In genomic region chr15:68843425-68844311, GRCh38 we compare ENCODE assay signal across 8 cellular contexts. TPM values are rescaled to one million over a fixed set of nuclear protein-coding genes. Genes with fewer than 3 reads are reported as not detected.
DNase-seq lines count a peak whose midpoint lies in the region; ATAC-seq and TF ChIP-seq lines count a peak whose summit lies in the region.

No MANE protein-coding gene starts in this region.

- H3K4me3 ChIP-seq in BE2C (ENCODE audit: low read depth, low read length), result peak overlapping the region; percentile 43
- H3K4me3 ChIP-seq in MM.1S (ENCODE audit: low read length), result peak overlapping the region; percentile 56
- peak overlapping the region; percentile 44 for H3K4me3 ChIP-seq in right cardiac atrium (ENCODE audit: low read length)
- peak overlapping the region; percentile 57 for H3K4me3 ChIP-seq in smooth muscle cell

- TF ChIP-seq CTCF in BE2C (IDR thresholded peaks at IDR 0.05; ENCODE audit: low read depth, low read length) (no peak), MM.1S (IDR thresholded peaks at IDR 0.05; ENCODE audit: low read length) (no peak), smooth muscle cell (IDR thresholded peaks at IDR 0.05; ENCODE audit: borderline replicate concordance, insufficient read depth, poor library complexity, severe bottlenecking) (no peak)

- H3K4me3 Mint-ChIP-seq in activated T-helper 17 cell treated with anti-CD3 and anti-CD28 coated beads, Interleukin-2, amount 50 U/mL, for 72 hours, result peak overlapping the region; percentile 69

- no peak overlapping the region for H3K27ac Mint-ChIP-seq in activated T-helper 17 cell treated with anti-CD3 and anti-CD28 coated beads, Interleukin-2, amount 50 U/mL, for 72 hours

- 9% methylated on average over 32 of the region's 32 CpGs for WGBS in right cardiac atrium
- WGBS in smooth muscle cell (ENCODE audit: low lambda C conversion rate), result 15% methylated on average over 32 of the region's 32 CpGs

- H3K79me2 ChIP-seq in MM.1S (ENCODE audit: low read length) (no peaks in the 10 kb centered on the region), smooth muscle cell (ENCODE audit: low read depth) (no peaks in the 10 kb centered on the region)

- no peaks in the 10 kb centered on the region for H3K9me2 ChIP-seq in MM.1S (replicated peaks; ENCODE audit: insufficient read depth, low read length)

- peak overlapping the region; percentile 14; the same call in 1 of the 2 replicates for H3K9ac ChIP-seq in MM.1S (ENCODE audit: low read length)
- H3K9ac ChIP-seq in smooth muscle cell (ENCODE audit: low read depth), result peak overlapping the region; percentile 21

- H3K36me3 ChIP-seq in BE2C (no peaks in the 10 kb centered on the region), MM.1S (replicated peaks; ENCODE audit: insufficient read depth, low read length) (no peaks in the 10 kb centered on the region), smooth muscle cell (ENCODE audit: low read depth) (no peaks in the 10 kb centered on the region)

- H3K27me3 Mint-ChIP-seq in activated T-helper 17 cell treated with anti-CD3 and anti-CD28 coated beads, Interleukin-2, amount 50 U/mL, for 72 hours, result peaks cover 47% of the 10 kb centered on the region

- peak overlapping the region; percentile 61 for H2AFZ ChIP-seq in MM.1S (ENCODE audit: low read length)
- H2AFZ ChIP-seq in smooth muscle cell (ENCODE audit: low read depth), result peak overlapping the region; percentile 94

- H3K4me1 ChIP-seq in BE2C (no peaks in the 10 kb centered on the region), MM.1S (ENCODE audit: low read length) (peaks cover 6% of the 10 kb centered on the region; the same call in 1 of the 2 replicates), right cardiac atrium (ENCODE audit: control insufficient read depth, insufficient read depth, low read length) (peaks cover 2% of the 10 kb centered on the region), smooth muscle cell (ENCODE audit: low read depth) (no peaks in the 10 kb centered on the region)

- no peaks in the 10 kb centered on the region for H3K4me1 Mint-ChIP-seq in activated T-helper 17 cell treated with anti-CD3 and anti-CD28 coated beads, Interleukin-2, amount 50 U/mL, for 72 hours

- H4K20me1 ChIP-seq in MM.1S (ENCODE audit: insufficient read depth, low read length) (no peaks in the 10 kb centered on the region), smooth muscle cell (ENCODE audit: low read depth) (no peaks in the 10 kb centered on the region)

- DNase-seq in BE2C, result peak; percentile 37
- peak; percentile 57 for DNase-seq in MM.1S
- peak in 2 of 3 donors; percentile 51 to 63 for DNase-seq in right cardiac atrium
- no peak for DNase-seq in smooth muscle cell (lab: John Stamatoyannopoulos, UW; ENCODE audit: unreplicated experiment)
- DNase-seq in cerebellar cortex (ENCODE audit: low spot score), result no peak
- no peak for DNase-seq in NCI-H1105 (lab: John Stamatoyannopoulos, UW)

- H3K9me3 Mint-ChIP-seq in activated T-helper 17 cell treated with anti-CD3 and anti-CD28 coated beads, Interleukin-2, amount 50 U/mL, for 72 hours, result no peaks in the 10 kb centered on the region

- H3K27me3 ChIP-seq in BE2C (peaks cover 56% of the 10 kb centered on the region), MM.1S (replicated peaks; ENCODE audit: insufficient read depth, low read length) (peaks cover 3% of the 10 kb centered on the region; the same call in 1 of the 2 replicates), right cardiac atrium (ENCODE audit: control insufficient read depth, insufficient read depth) (no peaks in the 10 kb centered on the region), smooth muscle cell (ENCODE audit: low read depth) (peaks cover 58% of the 10 kb centered on the region)

- no peaks in the 10 kb centered on the region for H3K36me3 Mint-ChIP-seq in activated T-helper 17 cell treated with anti-CD3 and anti-CD28 coated beads, Interleukin-2, amount 50 U/mL, for 72 hours (ENCODE audit: low read depth)

- H3F3A ChIP-seq in MM.1S (ENCODE audit: insufficient read depth, low read length) (peaks cover 4% of the 10 kb centered on the region; the same call in 1 of the 2 replicates), smooth muscle cell (ENCODE audit: low read depth) (no peaks in the 10 kb centered on the region)

- H3K27ac ChIP-seq in MM.1S (ENCODE audit: low read length), result no peak overlapping the region
- no peak overlapping the region for H3K27ac ChIP-seq in right cardiac atrium (ENCODE audit: low read length)
- no peak overlapping the region for H3K27ac ChIP-seq in smooth muscle cell (ENCODE audit: low read depth)

- H3K4me2 ChIP-seq in MM.1S (ENCODE audit: low read depth, low read length) (peak overlapping the region; percentile 56), smooth muscle cell (peak overlapping the region; percentile 89)

- intact Hi-C loops in right cardiac atrium (cut with DNase I), result no loop called here

- H3K9me3 ChIP-seq in BE2C (no peaks in the 10 kb centered on the region), MM.1S (replicated peaks; ENCODE audit: insufficient read depth, low read length) (no peaks in the 10 kb centered on the region), right cardiac atrium (ENCODE audit: control insufficient read depth, low read length) (no peaks in the 10 kb centered on the region), smooth muscle cell (replicated peaks; ENCODE audit: low read depth) (no peaks in the 10 kb centered on the region)

- peak; percentile 81 for ATAC-seq in activated T-helper 17 cell treated with anti-CD3 and anti-CD28 coated beads, Interleukin-2, amount 50 U/mL, for 72 hours (replicated peaks)
- ATAC-seq in right cardiac atrium, result peak; percentile 36 to 70
- no peak for ATAC-seq in GM18907 (IDR thresholded peaks at IDR 0.05; ENCODE audit: unreplicated experiment)

RNA-seq across cellular contexts. Expression of gene ANP32A, which starts 23.0 kb away (rescaled TPM):
- polyA plus RNA-seq in BE2C (2012; ENCODE audit: insufficient read depth, insufficient read length, low read depth), result 347 TPM
- total RNA-seq in activated T-helper 17 cell treated with anti-CD3 and anti-CD28 coated beads, Interleukin-2, amount 50 U/mL, for 72 hours, result 100 to 1,000 TPM; 130 to 221 TPM
- total RNA-seq in right cardiac atrium, result 100 to 1,000 TPM; 104 to 145 (median 122) TPM
- polyA plus RNA-seq in right cardiac atrium, result 103 TPM
- 63.1 and 71.8 TPM in 2 replicates for total RNA-seq in smooth muscle cell
- polyA plus RNA-seq in smooth muscle cell, result 93.7 and 129 TPM in 2 replicates

Comparison
In these comparisons a context has a peak if more than half of its experiments do, and no peak if none do; other contexts are left out.
1. DNase-seq: peak in BE2C (single experiment), MM.1S (single experiment) and right cardiac atrium (2 of 3); none in smooth muscle cell (single experiment), cerebellar cortex (single experiment) and NCI-H1105 (single experiment).
2. Peak in every context shown above with its lines, with median percentiles within 50 percentile points of each other: H3K4me3 ChIP-seq.